In the genomic region with DNA sequence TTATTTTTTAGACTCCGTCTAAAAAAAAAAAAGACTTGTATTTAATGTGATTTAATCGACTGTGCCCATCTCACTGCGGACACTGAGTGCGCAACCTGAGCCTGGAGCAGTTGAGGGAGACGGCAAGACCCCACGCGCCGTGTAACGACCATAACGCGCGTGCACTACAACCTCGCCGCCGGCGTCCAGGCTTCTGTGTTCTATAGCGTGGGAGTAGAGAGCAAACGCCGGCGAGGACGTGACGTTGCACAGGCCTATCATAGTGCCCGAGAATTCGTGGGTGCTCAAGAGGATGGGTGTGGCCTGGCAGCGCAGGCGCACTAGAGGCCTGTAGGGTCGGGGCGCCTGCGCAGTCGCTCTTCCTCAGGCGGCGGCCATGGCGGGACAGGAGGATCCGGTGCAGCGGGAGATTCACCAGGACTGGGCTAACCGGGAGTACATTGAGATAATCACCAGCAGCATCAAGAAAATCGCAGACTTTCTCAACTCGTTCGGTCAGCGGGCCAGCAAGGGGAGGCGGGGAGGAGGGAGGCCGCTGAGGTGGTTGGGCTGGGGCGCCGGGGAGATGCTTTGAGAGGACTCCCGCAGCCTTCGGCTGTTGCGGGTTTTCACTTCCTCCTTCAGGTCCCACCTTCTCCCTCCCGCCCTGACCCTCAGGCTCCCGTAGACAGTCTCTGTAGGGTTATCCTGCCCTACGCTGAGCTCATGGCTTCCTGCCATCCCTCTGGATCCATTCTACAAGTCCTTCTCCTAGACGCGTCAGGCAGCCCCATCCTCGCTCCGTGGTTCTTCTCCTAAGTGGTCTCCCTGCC, we compare ENCODE assay signal across 8 cellular contexts. TPM values are rescaled to one million over a fixed set of nuclear protein-coding genes. Genes with fewer than 3 reads are reported as not detected.
A peak's percentile ranks its signal among the peaks of the same experiment; 100 is the strongest.
DNase-seq lines count a peak whose midpoint lies in the region; ATAC-seq and TF ChIP-seq lines count a peak whose summit lies in the region.

Gene BRK1, plus strand, starts transcription at position 350 of the 812 bp plus-strand sequence. Its CDS starts 27 bp downstream, at position 377.

- peak within 1 kb of the TSS; percentile 91 for H3K27ac Mint-ChIP-seq in chondrocyte (ENCODE audit: unreplicated experiment)

- peaks cover 4% of the 10 kb centered on the region for H3K36me3 Mint-ChIP-seq in chondrocyte (ENCODE audit: low read depth)

- H3K4me3 ChIP-seq in kidney epithelial cell (ENCODE audit: low read depth, low read length): peak within 1 kb of the TSS; percentile 90

- H3K36me3 ChIP-seq in kidney epithelial cell (ENCODE audit: control insufficient read depth, insufficient read depth, low read length): no peaks in the 10 kb centered on the region

- H3K4me1 Mint-ChIP-seq in chondrocyte (ENCODE audit: low read depth): peaks cover 26% of the 10 kb centered on the region

- no peaks in the 10 kb centered on the region for H3K27me3 ChIP-seq in kidney epithelial cell (ENCODE audit: control insufficient read depth, insufficient read depth, low read length)

- DNase-seq in AML-193 (lab: John Stamatoyannopoulos, UW) (peak; percentile 100), NCI-H510A treated with DMSO at 0.1 percent for 48 hours (lab: John Stamatoyannopoulos, UW) (peak; percentile 83), chondrocyte (ENCODE audit: low spot score) (peak; percentile 95), kidney epithelial cell (ENCODE audit: low read depth) (peak; percentile 80)
- peak; percentile 86 to 92 for DNase-seq in activated CD4-positive, alpha-beta T cell treated with anti-CD3 and anti-CD28 coated beads for 24 hours (ENCODE audit: low read depth in 2 of 2)
- peak; percentile 93 to 94 for DNase-seq in stimulated activated CD4-positive, alpha-beta T cell treated with anti-CD3 and anti-CD28 coated beads, Interleukin-15, amount 100 ng/mL, for 48 hours (ENCODE audit: low read depth in 2 of 2)

- H3K4me3 Mint-ChIP-seq in chondrocyte (ENCODE audit: unreplicated experiment): peak within 1 kb of the TSS; percentile 100

- H3K27me3 Mint-ChIP-seq in chondrocyte (ENCODE audit: low read depth): no peaks in the 10 kb centered on the region

- peak; percentile 97 for TF ChIP-seq POLR2A in GM19193 (IDR thresholded peaks at IDR 0.05; ENCODE audit: extremely low read depth, insufficient read depth, insufficient read length)

- peak; percentile 93 for ATAC-seq in HG03439 (IDR thresholded peaks at IDR 0.05; ENCODE audit: unreplicated experiment)

- no peak for TF ChIP-seq CTCF in chondrocyte (IDR thresholded peaks at IDR 0.05)
- TF ChIP-seq CTCF in kidney epithelial cell (IDR thresholded peaks at IDR 0.05; ENCODE audit: insufficient read depth, low read length, poor library complexity, severe bottlenecking): no peak

- no peaks in the 10 kb centered on the region for H3K9me3 Mint-ChIP-seq in chondrocyte (ENCODE audit: low read depth)

RNA-seq across cellular contexts. Expression of gene BRK1, which starts in this region (rescaled TPM):
- total RNA-seq in chondrocyte (113 to 122 TPM (median 117 TPM) in 3 replicates), kidney epithelial cell (117 and 128 TPM in 2 replicates)

Comparison
In these comparisons a context has a peak if more than half of its experiments do, and no peak if none do; other contexts are left out.
1. Peak in every context shown above with its lines: DNase-seq, ATAC-seq and H3K4me3 ChIP-seq.